ENCODE assay signal across 24 cellular contexts in genomic region chr5:38289457-38289856, GRCh38. TPM values are rescaled to one million over a fixed set of nuclear protein-coding genes. Genes with fewer than 3 reads are reported as not detected.
"Had no signal": no experiment of that assay in that cellular context is flagged by ENCODE, and none has a peak within 500 bp of the region (broad histone marks: within the 10 kb centered on the region; RNA-seq: fewer than 3 reads in every experiment).

No MANE protein-coding gene starts in this region.

- FAIRE-seq: colon, endothelial cell of umbilical vein, islet of Langerhans had no signal

- H3K27me3 ChIP-seq: gastrocnemius medialis had no signal

- H3K36me3 ChIP-seq: esophagus squamous epithelium, gastrocnemius medialis, heart right ventricle, lower lobe of right lung had no signal

- ATAC-seq: gastrocnemius medialis, heart right ventricle, left colon, mucosa of descending colon had no signal

- H3K4me1 ChIP-seq: esophagus squamous epithelium, gastrocnemius medialis, heart right ventricle, lower lobe of right lung had no signal

- H3K9me3 ChIP-seq: esophagus squamous epithelium, gastrocnemius medialis, lower lobe of right lung, mucosa of descending colon had no signal

- H3K27ac ChIP-seq: coronary artery, dorsolateral prefrontal cortex, esophagus squamous epithelium, heart right ventricle, lower lobe of right lung had no signal

- H3K4me3 ChIP-seq: coronary artery, dorsolateral prefrontal cortex, esophagus squamous epithelium, gastrocnemius medialis, heart right ventricle, lower lobe of right lung, mucosa of descending colon had no signal

- DNase-seq: dermis blood vessel endothelial cell; dorsolateral prefrontal cortex; effector CD4-positive, alpha-beta T cell; effector memory CD4-positive, alpha-beta T cell; esophagus squamous epithelium; foreskin fibroblast; foreskin melanocyte; gastrocnemius medialis; glutamatergic neuron; head of caudate nucleus; heart right ventricle; hippocampal formation; kidney glomerular epithelial cell; left colon; left ventricle myocardium superior; lower lobe of right lung; mesenchymal stem cell; mucosa of descending colon; naive B cell had no signal

RNA-seq across cellular contexts. Expression of gene EGFLAM, which starts 31.1 kb away (rescaled TPM):
- polyA plus RNA-seq: keratinocyte had no signal
